Comparison of ENCODE assay signal across 8 cellular contexts in genomic region chr1:16236495-16237342, GRCh38. TPM values are rescaled to one million over a fixed set of nuclear protein-coding genes. Genes with fewer than 3 reads are reported as not detected.
DNase-seq lines count a peak whose midpoint lies in the region; ATAC-seq, FAIRE-seq and TF ChIP-seq lines count a peak whose summit lies in the region.

A gene with protein sequence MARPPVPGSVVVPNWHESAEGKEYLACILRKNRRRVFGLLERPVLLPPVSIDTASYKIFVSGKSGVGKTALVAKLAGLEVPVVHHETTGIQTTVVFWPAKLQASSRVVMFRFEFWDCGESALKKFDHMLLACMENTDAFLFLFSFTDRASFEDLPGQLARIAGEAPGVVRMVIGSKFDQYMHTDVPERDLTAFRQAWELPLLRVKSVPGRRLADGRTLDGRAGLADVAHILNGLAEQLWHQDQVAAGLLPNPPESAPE (minus strand): TSS chr1:16237183. CDS start chr1:16236742, 441 bp downstream.

- ATAC-seq in HG02870 (IDR thresholded peaks at IDR 0.05; ENCODE audit: unreplicated experiment) (peak; percentile 74), right cardiac atrium (peak; percentile 95)

- FAIRE-seq in GM12892 (lab: Jason Lieb, UNC) = peak; percentile 99

- 2% methylated on average over 57 of the region's 57 CpGs for WGBS in right cardiac atrium

- H3K27ac ChIP-seq in angular gyrus (ENCODE audit: low read depth, low read length) = peak within 1 kb of the TSS; percentile 78
- H3K27ac ChIP-seq in right cardiac atrium (ENCODE audit: low read length) = peak within 1 kb of the TSS; percentile 44
- peak within 1 kb of the TSS; percentile 95 for H3K27ac ChIP-seq in vagina

- peak; percentile 95 for DNase-seq in GM12892 (ENCODE audit: insufficient read length)
- DNase-seq in NCI-H146 treated with DMSO at 0.1 percent for 48 hours (lab: John Stamatoyannopoulos, UW; ENCODE audit: unreplicated experiment) = peak; percentile 51
- DNase-seq in right cardiac atrium = peak; percentile 95 to 98 (median 98)
- DNase-seq in putamen (ENCODE audit: low spot score) = peak; percentile 84
- peak in 1 of 2 donors; percentile 95 for DNase-seq in vagina (ENCODE audit: extremely low spot score in 2 of 2)

- peak within 1 kb of the TSS; percentile 49 for H3K4me3 ChIP-seq in right cardiac atrium (ENCODE audit: low read length)
- H3K4me3 ChIP-seq in vagina = peak within 1 kb of the TSS; percentile 66 to 74

- TF ChIP-seq CTCF in vagina (IDR thresholded peaks at IDR 0.05) = no peak

- peak within 1 kb of the TSS; percentile 87 for H3K4me3 Mint-ChIP-seq in T-helper 1 cell treated with Interleukin-12 subunit alpha and Interleukin-12 subunit beta and Interleukin-4 antibody, amounts not matched to agents 30 μg/mL and 1 μg/mL, for 36 hours

- H3K27me3 Mint-ChIP-seq in T-helper 1 cell treated with Interleukin-12 subunit alpha and Interleukin-12 subunit beta and Interleukin-4 antibody, amounts not matched to agents 30 μg/mL and 1 μg/mL, for 36 hours (ENCODE audit: low read depth) = no peaks in the 10 kb centered on the region

- H3K9me3 ChIP-seq in right cardiac atrium (ENCODE audit: control insufficient read depth, low read length) = no peaks in the 10 kb centered on the region
- no peaks in the 10 kb centered on the region for H3K9me3 ChIP-seq in vagina

- intact Hi-C loops in right cardiac atrium (cut with DNase I) (no loop called here), vagina (cut with DNase I) (no loop called here)

- H3K36me3 Mint-ChIP-seq in T-helper 1 cell treated with Interleukin-12 subunit alpha and Interleukin-12 subunit beta and Interleukin-4 antibody, amounts not matched to agents 30 μg/mL and 1 μg/mL, for 36 hours (ENCODE audit: low read depth) = peaks cover 1% of the 10 kb centered on the region

- H3K4me1 ChIP-seq in right cardiac atrium (ENCODE audit: control insufficient read depth, insufficient read depth, low read length) = no peaks in the 10 kb centered on the region
- peaks cover 26% of the 10 kb centered on the region for H3K4me1 ChIP-seq in vagina

- no peaks in the 10 kb centered on the region for H3K9me3 Mint-ChIP-seq in T-helper 1 cell treated with Interleukin-12 subunit alpha and Interleukin-12 subunit beta and Interleukin-4 antibody, amounts not matched to agents 30 μg/mL and 1 μg/mL, for 36 hours

- TF ChIP-seq POLR2A in GM12892 (IDR thresholded peaks at IDR 0.05; ENCODE audit: low read depth, low read length) (peak; percentile 64; the same call in 1 of the 2 replicates), vagina (IDR thresholded peaks at IDR 0.05) (peak; percentile 11 to 23)

- peak within 1 kb of the TSS; percentile 90 for H3K27ac Mint-ChIP-seq in T-helper 1 cell treated with Interleukin-12 subunit alpha and Interleukin-12 subunit beta and Interleukin-4 antibody, amounts not matched to agents 30 μg/mL and 1 μg/mL, for 36 hours

- peaks cover 29% of the 10 kb centered on the region for H3K4me1 Mint-ChIP-seq in T-helper 1 cell treated with Interleukin-12 subunit alpha and Interleukin-12 subunit beta and Interleukin-4 antibody, amounts not matched to agents 30 μg/mL and 1 μg/mL, for 36 hours (ENCODE audit: low read depth)

- no peaks in the 10 kb centered on the region for H3K36me3 ChIP-seq in vagina

- H3K27me3 ChIP-seq in right cardiac atrium (ENCODE audit: control insufficient read depth, insufficient read depth) (no peaks in the 10 kb centered on the region), vagina (no peaks in the 10 kb centered on the region)

RNA-seq across cellular contexts. Expression of the gene that starts here (rescaled TPM):
- 1.1 TPM for polyA plus RNA-seq in GM12892 (2012; ENCODE audit: missing spikeins)
- total RNA-seq in right cardiac atrium (10 to 100 TPM in 1 of 4 donors, 1 to 10 TPM in 3; 4.0 to 11.9 (median 5.0) TPM), vagina (1.2 TPM)
- polyA plus RNA-seq in right cardiac atrium = 9.3 TPM

Comparison
In these comparisons a context has a peak if more than half of its experiments do, and no peak if none do; other contexts are left out.
1. H3K27ac ChIP-seq: peak in every context shown above with its lines; median percentile 95 in vagina; 78 in angular gyrus; 44 in right cardiac atrium.